Comparison of ENCODE assay signal across 16 cellular contexts in the genomic region with DNA sequence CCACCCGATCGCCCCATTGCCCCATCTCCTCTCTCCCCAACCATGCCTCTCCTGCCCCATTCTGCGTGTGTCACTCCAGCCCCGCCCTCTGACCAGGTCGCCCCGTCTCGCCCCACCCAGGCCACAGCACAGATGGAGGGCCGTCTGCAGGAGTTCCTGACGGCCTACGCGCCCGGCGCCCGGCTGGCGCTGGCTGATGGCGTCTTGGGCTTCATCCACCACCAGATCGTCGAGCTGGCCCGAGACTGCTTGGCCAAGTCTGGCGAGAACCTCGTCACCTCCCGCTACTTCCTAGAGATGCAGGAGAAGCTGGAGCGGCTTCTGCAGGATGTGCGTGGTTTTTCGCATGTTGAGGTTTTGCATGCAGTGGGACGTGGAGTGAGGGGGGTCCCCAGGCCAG. TPM values are rescaled to one million over a fixed set of nuclear protein-coding genes. Genes with fewer than 3 reads are reported as not detected.
A peak's percentile ranks its signal among the peaks of the same experiment; 100 is the strongest.
DNase-seq lines count a peak whose midpoint lies in the region; ATAC-seq and TF ChIP-seq lines count a peak whose summit lies in the region.
"Had no signal": no experiment of that assay in that cellular context is flagged by ENCODE, and none has a peak within 500 bp of the region (broad histone marks: within the 10 kb centered on the region; RNA-seq: fewer than 3 reads in every experiment).

No MANE protein-coding gene starts in this region.

- peaks cover 0 to 60% (median 4%) of the 10 kb centered on the region in 9 donors for H3K36me3 ChIP-seq in heart left ventricle
- no peaks in the 10 kb centered on the region for H3K36me3 ChIP-seq in prostate gland

- intact Hi-C loops in heart left ventricle (cut with DNase I): no loop called here
- intact Hi-C loops in left cardiac atrium (cut with DNase I): no loop called here
- intact Hi-C loops in right cardiac atrium (cut with DNase I): no loop called here
- intact Hi-C loops in prostate gland (cut with DNase I): no loop called here

- ATAC-seq in heart left ventricle: peak in 3 of 4 donors; percentile 26 to 49 (median 27)
- no peak for ATAC-seq in left cardiac atrium
- ATAC-seq in right cardiac atrium: peak in 1 of 2 donors; percentile 52
- ATAC-seq in HG02840 (IDR thresholded peaks at IDR 0.05; ENCODE audit: low FRiP score, unreplicated experiment): no peak
- no peak for ATAC-seq in GM19395 (IDR thresholded peaks at IDR 0.05; ENCODE audit: unreplicated experiment)

- TF ChIP-seq POLR2A in heart left ventricle (IDR thresholded peaks at IDR 0.05): no peak
- TF ChIP-seq POLR2A in prostate gland (IDR thresholded peaks at IDR 0.05): no peak

- H3K27ac ChIP-seq in heart left ventricle: peak overlapping the region in 8 of 12 donors; percentile 10 to 76 (median 54)
- peak overlapping the region; percentile 60 for H3K27ac ChIP-seq in cingulate gyrus (ENCODE audit: low read depth, low read length)
- H3K27ac ChIP-seq in right cardiac atrium (ENCODE audit: low read length): peak overlapping the region; percentile 9
- H3K27ac ChIP-seq in temporal lobe (ENCODE audit: low read depth, low read length): peak overlapping the region; percentile 39
- no peak overlapping the region for H3K27ac ChIP-seq in prostate gland
- H3K27ac ChIP-seq: BLaER1 had no signal

- H3K9me3 ChIP-seq in heart left ventricle (no peaks in the 10 kb centered on the region), right cardiac atrium (ENCODE audit: control insufficient read depth, low read length) (no peaks in the 10 kb centered on the region), prostate gland (no peaks in the 10 kb centered on the region)
- H3K9me3 ChIP-seq: BLaER1 had no signal

- H3K4me3 ChIP-seq in heart left ventricle (no peak overlapping the region), right cardiac atrium (ENCODE audit: low read length) (no peak overlapping the region), prostate gland (no peak overlapping the region)
- H3K4me3 ChIP-seq: BLaER1 had no signal

- DNase-seq in heart left ventricle: peak in 2 of 5 donors; percentile 54 to 58
- DNase-seq in left cardiac atrium: no peak
- DNase-seq in right cardiac atrium: no peak
- DNase-seq in prostate gland (ENCODE audit: low spot score): no peak
- DNase-seq: CD8-positive, alpha-beta memory T cell; DMS79; HCEC 1CT; NCI-H1436 treated with DMSO at 0.1 percent for 48 hours; NCI-H2029 treated with DMSO at 0.1 percent for 48 hours; NCI-H748 treated with DMSO at 0.1 percent for 48 hours had no signal

- no peaks in the 10 kb centered on the region for H3K27me3 ChIP-seq in heart left ventricle
- no peaks in the 10 kb centered on the region for H3K27me3 ChIP-seq in right cardiac atrium (ENCODE audit: control insufficient read depth, insufficient read depth)
- H3K27me3 ChIP-seq in prostate gland (replicated peaks; ENCODE audit: insufficient read depth): no peaks in the 10 kb centered on the region
- H3K27me3 ChIP-seq: BLaER1 had no signal

- WGBS in heart left ventricle, 4 donors: 66 to 77% (median 73%) methylated on average over 16 to 26 of the region's 26 CpGs
- WGBS in right cardiac atrium: 69% methylated on average over 26 of the region's 26 CpGs
- WGBS in prostate gland: 78% methylated on average over 26 of the region's 26 CpGs

- TF ChIP-seq CTCF in heart left ventricle (IDR thresholded peaks at IDR 0.05) (no peak), prostate gland (IDR thresholded peaks at IDR 0.05) (no peak)

- H3K4me1 ChIP-seq in heart left ventricle (peaks cover 0 to 36% (median 5%) of the 10 kb centered on the region in 12 donors), right cardiac atrium (ENCODE audit: control insufficient read depth, insufficient read depth, low read length) (no peaks in the 10 kb centered on the region), prostate gland (replicated peaks) (no peaks in the 10 kb centered on the region)

RNA-seq across cellular contexts. Expression of gene MAST3, which starts 26.2 kb away (rescaled TPM):
- total RNA-seq in heart left ventricle (1 to 10 TPM; 2.8 to 9.8 (median 5.2) TPM), left cardiac atrium (1 to 10 TPM; 5.5 to 7.9 TPM), right cardiac atrium (1 to 10 TPM; 5.1 to 6.9 (median 6.5) TPM), temporal lobe (7.6 TPM), prostate gland (10 to 100 TPM in 1 of 2 donors, 1 to 10 TPM in 1; 6.1 to 10.8 TPM)
- polyA plus RNA-seq in heart left ventricle (1 to 10 TPM; 1.5 to 2.9 TPM), right cardiac atrium (2.6 TPM)

RNA-seq across cellular contexts. Expression of gene PIK3R2, which starts 29.1 kb away (rescaled TPM):
- total RNA-seq in heart left ventricle (10 to 100 TPM; 17.9 to 28.6 (median 24.6) TPM), left cardiac atrium (10 to 100 TPM; 22.1 to 24.5 TPM), right cardiac atrium (10 to 100 TPM; 21.3 to 30.1 (median 26.4) TPM), temporal lobe (62.7 TPM), prostate gland (10 to 100 TPM; 41.3 to 71.6 TPM)
- polyA plus RNA-seq in heart left ventricle (1 to 10 TPM; 4.0 to 7.1 TPM), right cardiac atrium (7.1 TPM)

RNA-seq across cellular contexts. Expression of gene IL12RB1, which starts 37.1 kb away (rescaled TPM):
- 1 to 10 TPM in 2 of 9 donors, under 1 TPM in 5, not detected in 2; 0.40 to 8.1 (median 0.66) TPM for total RNA-seq in heart left ventricle
- polyA plus RNA-seq in heart left ventricle: under 1 TPM; 0.19 to 0.35 TPM
- 1 to 10 TPM; 1.2 to 1.6 TPM for total RNA-seq in left cardiac atrium
- total RNA-seq in right cardiac atrium: 1 to 10 TPM in 2 of 4 donors, under 1 TPM in 2; 0.79 to 1.6 (median 0.97) TPM
- 0.32 TPM for polyA plus RNA-seq in right cardiac atrium
- total RNA-seq in temporal lobe: not detected
- total RNA-seq in prostate gland: under 1 TPM; 0.62 to 0.73 TPM
- total RNA-seq: NCI-H460 had no signal

RNA-seq across cellular contexts. Expression of gene IFI30, which starts 49.8 kb away (rescaled TPM):
- total RNA-seq in heart left ventricle (100 to 1,000 TPM in 2 of 9 donors, 10 to 100 TPM in 4, 1 to 10 TPM in 3; 9.0 to 455 (median 15.2) TPM), left cardiac atrium (10 to 100 TPM; 43.7 to 68.9 TPM), right cardiac atrium (10 to 100 TPM; 21.8 to 47.4 (median 35.9) TPM), temporal lobe (under 0.01 TPM), prostate gland (10 to 100 TPM; 20.9 to 22.5 TPM)
- polyA plus RNA-seq in heart left ventricle (10 to 100 TPM in 1 of 2 donors, 1 to 10 TPM in 1; 8.9 to 27.1 TPM), right cardiac atrium (10.1 TPM)

Comparison
In these comparisons a context has a peak if more than half of its experiments do, and no peak if none do; other contexts are left out.
1. ATAC-seq: peak in heart left ventricle (3 of 4); none in left cardiac atrium (0 of 2), HG02840 (single experiment) and GM19395 (single experiment).
2. H3K27ac ChIP-seq: peak in heart left ventricle (8 of 12), cingulate gyrus (single experiment), right cardiac atrium (single experiment) and temporal lobe (single experiment); none in prostate gland (0 of 2).